In genomic region chr14:53953828-53954550, GRCh38 we compare ENCODE assay signal across 8 cellular contexts. TPM values are rescaled to one million over a fixed set of nuclear protein-coding genes. Genes with fewer than 3 reads are reported as not detected.
DNase-seq lines count a peak whose midpoint lies in the region; ATAC-seq, FAIRE-seq and TF ChIP-seq lines count a peak whose summit lies in the region.

No MANE protein-coding gene starts in this region.

- H3K27me3 Mint-ChIP-seq in activated B cell treated with CpG ODN at 0.5 μM for 24 hours (peaks cover 81% of the 10 kb centered on the region), osteocyte (ENCODE audit: unreplicated experiment) (peaks cover 20% of the 10 kb centered on the region)

- FAIRE-seq in GM12892 (lab: Jason Lieb, UNC), result no peak

- no peaks in the 10 kb centered on the region for H3K9me3 ChIP-seq in HAP-1

- H3K4me3 ChIP-seq in AG10803 (ENCODE audit: low read length) (peak overlapping the region; percentile 54), HAP-1 (peak overlapping the region; percentile 43)

- intact Hi-C loops in activated B cell treated with CpG ODN at 0.5 μM for 24 hours (cut with micrococcal nuclease), result loop anchor here (5.0 kb wide), 1 partner anchor 417 kb away; no protein-coding TSS in a partner anchor

- H3K36me3 ChIP-seq in HAP-1 (replicated peaks), result peaks cover 9% of the 10 kb centered on the region; the same call in 1 of the 2 replicates

- H3K27me3 ChIP-seq in HAP-1 (ENCODE audit: low read depth), result peaks cover 5% of the 10 kb centered on the region; the same call in 1 of the 2 replicates

- no peaks in the 10 kb centered on the region for H3K36me3 Mint-ChIP-seq in activated B cell treated with CpG ODN at 0.5 μM for 24 hours (ENCODE audit: low read depth)
- H3K36me3 Mint-ChIP-seq in osteocyte (ENCODE audit: unreplicated experiment), result peaks cover 12% of the 10 kb centered on the region

- H3K27ac Mint-ChIP-seq in activated B cell treated with CpG ODN at 0.5 μM for 24 hours (no peak overlapping the region), osteocyte (ENCODE audit: unreplicated experiment) (peak overlapping the region; percentile 92)

- POLR2A ChIA-PET in activated B cell treated with CpG ODN at 0.5 μM for 24 hours (lab: Charles Lee), result no interaction called here

- CTCF ChIA-PET in activated B cell treated with CpG ODN at 0.5 μM for 24 hours (lab: Charles Lee), result no interaction called here

- peaks cover 5% of the 10 kb centered on the region; the same call in 1 of the 2 replicates for H3K4me1 ChIP-seq in HAP-1

- in situ Hi-C loops in HAP-1 (cut with MboI; ENCODE audit: low sequenced_read_pairs), result no loop called here

- H3K9me3 Mint-ChIP-seq in activated B cell treated with CpG ODN at 0.5 μM for 24 hours (no peaks in the 10 kb centered on the region), osteocyte (ENCODE audit: unreplicated experiment) (no peaks in the 10 kb centered on the region)

- H3K4me1 Mint-ChIP-seq in activated B cell treated with CpG ODN at 0.5 μM for 24 hours (peaks cover 34% of the 10 kb centered on the region), osteocyte (ENCODE audit: unreplicated experiment) (peaks cover 44% of the 10 kb centered on the region)

- TF ChIP-seq CTCF in AG10803 (conservative IDR thresholded peaks at IDR 0.05; ENCODE audit: low read length), result no peak
- no peak for TF ChIP-seq CTCF in activated B cell treated with CpG ODN at 0.5 μM for 24 hours (IDR thresholded peaks at IDR 0.05)
- no peak for TF ChIP-seq CTCF in osteocyte (IDR thresholded peaks at IDR 0.05)

- H3K4me3 Mint-ChIP-seq in activated B cell treated with CpG ODN at 0.5 μM for 24 hours (peak overlapping the region; percentile 81), osteocyte (ENCODE audit: unreplicated experiment) (peak overlapping the region; percentile 95)

- ATAC-seq in activated B cell treated with CpG ODN at 0.5 μM for 24 hours (ENCODE audit: low read depth) (no peak), GM18498 (IDR thresholded peaks at IDR 0.05; ENCODE audit: unreplicated experiment) (no peak)

- DNase-seq in AG10803 (ENCODE audit: low read depth) (peak; percentile 15), HAP-1 (ENCODE audit: low spot score in 2 of 2) (peak; percentile 21 to 52), activated B cell treated with CpG ODN at 0.5 μM for 24 hours (no peak), foreskin melanocyte (peak; percentile 53), osteocyte (ENCODE audit: extremely low spot score, unreplicated experiment) (no peak), GM12892 (ENCODE audit: insufficient read length) (no peak)
- no peak for DNase-seq in effector CD8-positive, alpha-beta T cell (lab: John Stamatoyannopoulos, UW)

- no peak; the same call in 1 of the 2 replicates for TF ChIP-seq POLR2A in GM12892 (IDR thresholded peaks at IDR 0.05; ENCODE audit: low read depth, low read length)

RNA-seq across cellular contexts. Expression of gene BMP4, which starts 2.6 kb away (rescaled TPM):
- total RNA-seq in activated B cell treated with CpG ODN at 0.5 μM for 24 hours (0.42 TPM in 1 of 2 replicates, not detected in the other), osteocyte (6.9 and 7.3 TPM in 2 replicates)
- 4.7 TPM for polyA plus RNA-seq in GM12892 (2012; ENCODE audit: missing spikeins)

Comparison
In these comparisons a context has a peak if more than half of its experiments do, and no peak if none do; other contexts are left out.
1. DNase-seq: peak in AG10803 (single experiment), HAP-1 (2 of 2) and foreskin melanocyte (single experiment); none in activated B cell treated with CpG ODN at 0.5 μM for 24 hours (single experiment), osteocyte (single experiment), effector CD8-positive, alpha-beta T cell (single experiment) and GM12892 (single experiment).